In the genomic region with DNA sequence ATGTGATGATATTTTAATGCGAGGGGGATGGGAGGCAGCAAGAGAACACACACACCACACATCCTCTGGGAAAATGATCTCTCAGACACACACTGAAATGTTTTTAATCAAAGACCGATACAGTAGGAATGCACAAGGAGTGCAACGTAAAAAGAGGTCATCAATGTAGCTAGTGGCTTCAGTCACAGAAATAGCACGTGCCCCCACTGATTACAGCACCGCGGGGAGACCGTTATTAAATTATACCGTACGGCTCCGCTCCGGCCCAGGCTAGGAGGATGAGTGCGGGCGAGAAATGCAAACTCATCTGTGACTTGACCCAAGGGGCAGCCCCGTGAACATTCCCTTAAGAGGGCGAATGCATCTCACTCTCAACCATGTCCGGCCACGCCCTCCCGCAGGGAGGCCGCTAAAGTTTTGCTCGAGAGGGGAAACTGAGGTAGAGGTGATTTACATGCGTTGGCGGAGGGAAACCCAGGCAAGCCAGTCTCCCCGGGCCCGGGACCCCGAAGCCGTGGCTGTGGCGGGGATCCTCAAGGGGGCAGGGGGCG, we compare ENCODE assay signal across 8 cellular contexts. TPM values are rescaled to one million over a fixed set of nuclear protein-coding genes. Genes with fewer than 3 reads are reported as not detected.
DNase-seq lines count a peak whose midpoint lies in the region; ATAC-seq and TF ChIP-seq lines count a peak whose summit lies in the region.

No MANE protein-coding gene starts in this region.

- DNase-seq in AG04449 (ENCODE audit: low read depth, low spot score) (no peak), SK-N-MC (ENCODE audit: low read depth, low spot score) (no peak), MCF 10A (ENCODE audit: unreplicated experiment) (peak; percentile 41), islet precursor cell (peak; percentile 56)
- DNase-seq in stimulated activated CD4-positive, alpha-beta T cell treated with anti-CD3 and anti-CD28 coated beads, Interleukin-15, amount 100 ng/mL, for 24 hours, result peak; percentile 82

- CTCF ChIA-PET in AG04449 (lab: Yijun Ruan, JAX) (interaction anchor here (0.9 to 1.6 kb wide), 3 partner anchors 13 to 442 kb away, joined by 4 read pairs; no protein-coding TSS in a partner anchor), MCF 10A (lab: Yijun Ruan, JAX) (interaction anchor here (0.6 to 1.2 kb wide), 2 partner anchors 322 to 612 kb away, joined by 3 read pairs; no protein-coding TSS in a partner anchor)

- H3K36me3 ChIP-seq in SK-N-MC (ENCODE audit: insufficient read depth, low read length), result peaks cover 32% of the 10 kb centered on the region

- no peaks in the 10 kb centered on the region for H3K27me3 Mint-ChIP-seq in MCF 10A (ENCODE audit: insufficient read depth, unreplicated experiment)

- H3K27ac Mint-ChIP-seq in MCF 10A (ENCODE audit: low read depth, unreplicated experiment), result peak overlapping the region; percentile 94

- H3K9me3 Mint-ChIP-seq in MCF 10A (ENCODE audit: unreplicated experiment), result no peaks in the 10 kb centered on the region

- peak; percentile 19 for ATAC-seq in GM18519 (IDR thresholded peaks at IDR 0.05; ENCODE audit: low FRiP score, unreplicated experiment)
- ATAC-seq in HG03045 (IDR thresholded peaks at IDR 0.05; ENCODE audit: unreplicated experiment), result peak; percentile 48
- ATAC-seq in HG02884 (IDR thresholded peaks at IDR 0.05; ENCODE audit: unreplicated experiment), result no peak

- TSS peak; percentile 39 for BruUV-seq in MCF 10A (replicated peaks; lab: Mats Ljungman, UMichigan)

- H3K9ac ChIP-seq in SK-N-MC (ENCODE audit: insufficient read length), result peak overlapping the region; percentile 95

- no peak for TF ChIP-seq CTCF in AG04449 (IDR thresholded peaks at IDR 0.05; ENCODE audit: insufficient read depth, low read length, missing control alignments)
- TF ChIP-seq CTCF in MCF 10A (IDR thresholded peaks at IDR 0.05; ENCODE audit: unreplicated experiment), result no peak

- peaks cover 31% of the 10 kb centered on the region for H3K4me1 Mint-ChIP-seq in MCF 10A (ENCODE audit: insufficient read depth, unreplicated experiment)

- POLR2A ChIA-PET in AG04449 (lab: Yijun Ruan, JAX), result interaction anchor here (1.2 kb wide), 1 partner anchor 42 kb away, joined by 3 read pairs; the partner anchor contains the start of gene EMC1
- POLR2A ChIA-PET in MCF 10A (lab: Yijun Ruan, JAX), result interaction anchor here (0.6 to 3.6 kb wide), 13 partner anchors 8 to 437 kb away, joined by 3 to 18 read pairs (median 4); partner anchors contain the start of genes EMC1 and MRTO4

- H3K4me3 ChIP-seq in AG04449 (ENCODE audit: low read depth, low read length) (peak overlapping the region; percentile 97), SK-N-MC (peak overlapping the region; percentile 90)

- intact Hi-C loops in MCF 10A (cut with micrococcal nuclease), result no loop called here

- peak overlapping the region; percentile 75 for H3K27ac ChIP-seq in SK-N-MC

- peaks cover 22% of the 10 kb centered on the region for H3K36me3 Mint-ChIP-seq in MCF 10A (ENCODE audit: insufficient read depth, unreplicated experiment)

- no peaks in the 10 kb centered on the region for H3K9me3 ChIP-seq in SK-N-MC (ENCODE audit: low read depth, low read length)

- peak overlapping the region; percentile 79 for H3K4me3 Mint-ChIP-seq in MCF 10A (ENCODE audit: unreplicated experiment)

RNA-seq across cellular contexts. Expression of gene UBR4, which starts 0.6 kb away (rescaled TPM):
- 154 and 181 TPM in 2 replicates for total RNA-seq in MCF 10A (2022)

RNA-seq across cellular contexts. Expression of gene EMC1, which starts 41.8 kb away (rescaled TPM):
- total RNA-seq in MCF 10A (2022), result 75.9 and 77.2 TPM in 2 replicates

RNA-seq across cellular contexts. Expression of gene MRTO4, which starts 42.1 kb away (rescaled TPM):
- total RNA-seq in MCF 10A (2022), result 37.3 and 46.0 TPM in 2 replicates

Comparison
In these comparisons a context has a peak if more than half of its experiments do, and no peak if none do; other contexts are left out.
1. DNase-seq: peak in MCF 10A (single experiment), islet precursor cell (single experiment) and stimulated activated CD4-positive, alpha-beta T cell treated with anti-CD3 and anti-CD28 coated beads, Interleukin-15, amount 100 ng/mL, for 24 hours (single experiment); none in AG04449 (single experiment) and SK-N-MC (single experiment).